ENCODE assay signal across 1 cellular context in genomic region chr19:15195987-15196682, GRCh38.
TF ChIP-seq lines count a peak whose summit lies in the region.

No MANE protein-coding gene starts in this region.

TF ChIP-seq in HEK293, 187 proteins besides CTCF, POLR2A, EP300 and RAD21 (continued from another document and continues in another):
- no peak for TF ChIP-seq ZBTB11 (tag by site-specific recombination; conservative IDR thresholded peaks at IDR 0.05; ENCODE audit: low read depth)
- TF ChIP-seq ZBTB6 (tag by site-specific recombination; IDR thresholded peaks at IDR 0.05) = no peak
- TF ChIP-seq, protein P1, sequence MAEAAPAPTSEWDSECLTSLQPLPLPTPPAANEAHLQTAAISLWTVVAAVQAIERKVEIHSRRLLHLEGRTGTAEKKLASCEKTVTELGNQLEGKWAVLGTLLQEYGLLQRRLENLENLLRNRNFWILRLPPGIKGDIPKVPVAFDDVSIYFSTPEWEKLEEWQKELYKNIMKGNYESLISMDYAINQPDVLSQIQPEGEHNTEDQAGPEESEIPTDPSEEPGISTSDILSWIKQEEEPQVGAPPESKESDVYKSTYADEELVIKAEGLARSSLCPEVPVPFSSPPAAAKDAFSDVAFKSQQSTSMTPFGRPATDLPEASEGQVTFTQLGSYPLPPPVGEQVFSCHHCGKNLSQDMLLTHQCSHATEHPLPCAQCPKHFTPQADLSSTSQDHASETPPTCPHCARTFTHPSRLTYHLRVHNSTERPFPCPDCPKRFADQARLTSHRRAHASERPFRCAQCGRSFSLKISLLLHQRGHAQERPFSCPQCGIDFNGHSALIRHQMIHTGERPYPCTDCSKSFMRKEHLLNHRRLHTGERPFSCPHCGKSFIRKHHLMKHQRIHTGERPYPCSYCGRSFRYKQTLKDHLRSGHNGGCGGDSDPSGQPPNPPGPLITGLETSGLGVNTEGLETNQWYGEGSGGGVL (tag by site-specific recombination; IDR thresholded peaks at IDR 0.05) = no peak
- no peak for TF ChIP-seq ZNF112 (tag by site-specific recombination; IDR thresholded peaks at IDR 0.05)
- TF ChIP-seq ZNF133 (tag by site-specific recombination; IDR thresholded peaks at IDR 0.05) = no peak
- TF ChIP-seq ZNF175 (tag by site-specific recombination; IDR thresholded peaks at IDR 0.05) = no peak
- no peak for TF ChIP-seq ZNF830 (tag by site-specific recombination; IDR thresholded peaks at IDR 0.05; ENCODE audit: low read depth)
- TF ChIP-seq TRIM28 (IDR thresholded peaks at IDR 0.05; ENCODE audit: borderline replicate concordance, low read length) = no peak
- no peak for TF ChIP-seq ZNF16 (tag by site-specific recombination; IDR thresholded peaks at IDR 0.05; ENCODE audit: low read depth)
- TF ChIP-seq, protein P2, sequence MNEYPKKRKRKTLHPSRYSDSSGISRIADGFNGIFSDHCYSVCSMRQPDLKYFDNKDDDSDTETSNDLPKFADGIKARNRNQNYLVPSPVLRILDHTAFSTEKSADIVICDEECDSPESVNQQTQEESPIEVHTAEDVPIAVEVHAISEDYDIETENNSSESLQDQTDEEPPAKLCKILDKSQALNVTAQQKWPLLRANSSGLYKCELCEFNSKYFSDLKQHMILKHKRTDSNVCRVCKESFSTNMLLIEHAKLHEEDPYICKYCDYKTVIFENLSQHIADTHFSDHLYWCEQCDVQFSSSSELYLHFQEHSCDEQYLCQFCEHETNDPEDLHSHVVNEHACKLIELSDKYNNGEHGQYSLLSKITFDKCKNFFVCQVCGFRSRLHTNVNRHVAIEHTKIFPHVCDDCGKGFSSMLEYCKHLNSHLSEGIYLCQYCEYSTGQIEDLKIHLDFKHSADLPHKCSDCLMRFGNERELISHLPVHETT (tag by site-specific recombination; IDR thresholded peaks at IDR 0.05) = no peak
- TF ChIP-seq ZNF174 (tag by site-specific recombination; IDR thresholded peaks at IDR 0.05) = no peak
- no peak for TF ChIP-seq PRDM6 (tag by site-specific recombination; IDR thresholded peaks at IDR 0.05)
- no peak for TF ChIP-seq ZNF707 (tag by site-specific recombination; IDR thresholded peaks at IDR 0.05)
- no peak for TF ChIP-seq ZNF610 (tag by site-specific recombination; IDR thresholded peaks at IDR 0.05; ENCODE audit: borderline replicate concordance)
- TF ChIP-seq HOXD13 (CRISPR knock-in tag; IDR thresholded peaks at IDR 0.05; ENCODE audit: borderline replicate concordance) = no peak
- TF ChIP-seq MEIS1 (CRISPR knock-in tag; IDR thresholded peaks at IDR 0.05; ENCODE audit: borderline replicate concordance) = no peak
- no peak for TF ChIP-seq ZNF423 (tag by site-specific recombination; IDR thresholded peaks at IDR 0.05)
- TF ChIP-seq ZNF433 (tag by site-specific recombination; IDR thresholded peaks at IDR 0.05; ENCODE audit: low read depth) = no peak
- TF ChIP-seq WT1 (tag by site-specific recombination; IDR thresholded peaks at IDR 0.05) = no peak
- TF ChIP-seq ZNF626 (tag by site-specific recombination; IDR thresholded peaks at IDR 0.05) = no peak
- no peak for TF ChIP-seq OSR2 (tag by site-specific recombination; IDR thresholded peaks at IDR 0.05)
- no peak for TF ChIP-seq ZNF394 (tag by site-specific recombination; IDR thresholded peaks at IDR 0.05; ENCODE audit: borderline replicate concordance)
- no peak for TF ChIP-seq ZBTB1 (tag by site-specific recombination; IDR thresholded peaks at IDR 0.05)
- TF ChIP-seq OVOL3 (tag by site-specific recombination; IDR thresholded peaks at IDR 0.05) = no peak
- TF ChIP-seq INSM2 (tag by site-specific recombination; IDR thresholded peaks at IDR 0.05) = peak; percentile 47; the same call in 1 of the 2 replicates
- no peak for TF ChIP-seq ZBTB7A (tag by site-specific recombination; IDR thresholded peaks at IDR 0.05; ENCODE audit: low read depth)
- TF ChIP-seq YY1 (tag by site-specific recombination; IDR thresholded peaks at IDR 0.05) = no peak
- TF ChIP-seq ZNF544 (tag by site-specific recombination; IDR thresholded peaks at IDR 0.05) = no peak
- TF ChIP-seq ZSCAN4 (tag by site-specific recombination; IDR thresholded peaks at IDR 0.05) = no peak
- TF ChIP-seq, protein P3, sequence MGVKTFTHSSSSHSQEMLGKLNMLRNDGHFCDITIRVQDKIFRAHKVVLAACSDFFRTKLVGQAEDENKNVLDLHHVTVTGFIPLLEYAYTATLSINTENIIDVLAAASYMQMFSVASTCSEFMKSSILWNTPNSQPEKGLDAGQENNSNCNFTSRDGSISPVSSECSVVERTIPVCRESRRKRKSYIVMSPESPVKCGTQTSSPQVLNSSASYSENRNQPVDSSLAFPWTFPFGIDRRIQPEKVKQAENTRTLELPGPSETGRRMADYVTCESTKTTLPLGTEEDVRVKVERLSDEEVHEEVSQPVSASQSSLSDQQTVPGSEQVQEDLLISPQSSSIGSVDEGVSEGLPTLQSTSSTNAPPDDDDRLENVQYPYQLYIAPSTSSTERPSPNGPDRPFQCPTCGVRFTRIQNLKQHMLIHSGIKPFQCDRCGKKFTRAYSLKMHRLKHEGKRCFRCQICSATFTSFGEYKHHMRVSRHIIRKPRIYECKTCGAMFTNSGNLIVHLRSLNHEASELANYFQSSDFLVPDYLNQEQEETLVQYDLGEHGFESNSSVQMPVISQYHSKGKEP (tag by site-specific recombination; IDR thresholded peaks at IDR 0.05) = no peak
- TF ChIP-seq KLF1 (tag by site-specific recombination; IDR thresholded peaks at IDR 0.05) = peak; percentile 78
- TF ChIP-seq GLI2 (tag by site-specific recombination; IDR thresholded peaks at IDR 0.05; ENCODE audit: borderline replicate concordance, low read depth) = no peak
- peak; percentile 53; the same call in 1 of the 2 replicates for TF ChIP-seq KLF7 (tag by site-specific recombination; IDR thresholded peaks at IDR 0.05; ENCODE audit: borderline replicate concordance)
- TF ChIP-seq BCL11B (tag by site-specific recombination; IDR thresholded peaks at IDR 0.05; ENCODE audit: low read depth) = no peak
- TF ChIP-seq SETDB1 (IDR thresholded peaks at IDR 0.05; ENCODE audit: insufficient read length, low read length) = no peak
- TF ChIP-seq, protein P4, sequence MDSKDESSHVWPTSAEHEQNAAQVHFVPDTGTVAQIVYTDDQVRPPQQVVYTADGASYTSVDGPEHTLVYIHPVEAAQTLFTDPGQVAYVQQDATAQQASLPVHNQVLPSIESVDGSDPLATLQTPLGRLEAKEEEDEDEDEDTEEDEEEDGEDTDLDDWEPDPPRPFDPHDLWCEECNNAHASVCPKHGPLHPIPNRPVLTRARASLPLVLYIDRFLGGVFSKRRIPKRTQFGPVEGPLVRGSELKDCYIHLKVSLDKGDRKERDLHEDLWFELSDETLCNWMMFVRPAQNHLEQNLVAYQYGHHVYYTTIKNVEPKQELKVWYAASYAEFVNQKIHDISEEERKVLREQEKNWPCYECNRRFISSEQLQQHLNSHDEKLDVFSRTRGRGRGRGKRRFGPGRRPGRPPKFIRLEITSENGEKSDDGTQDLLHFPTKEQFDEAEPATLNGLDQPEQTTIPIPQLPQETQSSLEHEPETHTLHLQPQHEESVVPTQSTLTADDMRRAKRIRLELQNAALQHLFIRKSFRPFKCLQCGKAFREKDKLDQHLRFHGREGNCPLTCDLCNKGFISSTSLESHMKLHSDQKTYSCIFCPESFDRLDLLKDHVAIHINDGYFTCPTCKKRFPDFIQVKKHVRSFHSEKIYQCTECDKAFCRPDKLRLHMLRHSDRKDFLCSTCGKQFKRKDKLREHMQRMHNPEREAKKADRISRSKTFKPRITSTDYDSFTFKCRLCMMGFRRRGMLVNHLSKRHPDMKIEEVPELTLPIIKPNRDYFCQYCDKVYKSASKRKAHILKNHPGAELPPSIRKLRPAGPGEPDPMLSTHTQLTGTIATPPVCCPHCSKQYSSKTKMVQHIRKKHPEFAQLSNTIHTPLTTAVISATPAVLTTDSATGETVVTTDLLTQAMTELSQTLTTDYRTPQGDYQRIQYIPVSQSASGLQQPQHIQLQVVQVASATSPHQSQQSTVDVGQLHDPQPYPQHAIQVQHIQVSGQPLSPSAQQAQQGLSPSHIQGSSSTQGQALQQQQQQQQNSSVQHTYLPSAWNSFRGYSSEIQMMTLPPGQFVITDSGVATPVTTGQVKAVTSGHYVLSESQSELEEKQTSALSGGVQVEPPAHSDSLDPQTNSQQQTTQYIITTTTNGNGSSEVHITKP (tag by site-specific recombination; IDR thresholded peaks at IDR 0.05) = no peak
- TF ChIP-seq ZNF146 (tag by site-specific recombination; IDR thresholded peaks at IDR 0.05) = no peak
- TF ChIP-seq, protein P5, sequence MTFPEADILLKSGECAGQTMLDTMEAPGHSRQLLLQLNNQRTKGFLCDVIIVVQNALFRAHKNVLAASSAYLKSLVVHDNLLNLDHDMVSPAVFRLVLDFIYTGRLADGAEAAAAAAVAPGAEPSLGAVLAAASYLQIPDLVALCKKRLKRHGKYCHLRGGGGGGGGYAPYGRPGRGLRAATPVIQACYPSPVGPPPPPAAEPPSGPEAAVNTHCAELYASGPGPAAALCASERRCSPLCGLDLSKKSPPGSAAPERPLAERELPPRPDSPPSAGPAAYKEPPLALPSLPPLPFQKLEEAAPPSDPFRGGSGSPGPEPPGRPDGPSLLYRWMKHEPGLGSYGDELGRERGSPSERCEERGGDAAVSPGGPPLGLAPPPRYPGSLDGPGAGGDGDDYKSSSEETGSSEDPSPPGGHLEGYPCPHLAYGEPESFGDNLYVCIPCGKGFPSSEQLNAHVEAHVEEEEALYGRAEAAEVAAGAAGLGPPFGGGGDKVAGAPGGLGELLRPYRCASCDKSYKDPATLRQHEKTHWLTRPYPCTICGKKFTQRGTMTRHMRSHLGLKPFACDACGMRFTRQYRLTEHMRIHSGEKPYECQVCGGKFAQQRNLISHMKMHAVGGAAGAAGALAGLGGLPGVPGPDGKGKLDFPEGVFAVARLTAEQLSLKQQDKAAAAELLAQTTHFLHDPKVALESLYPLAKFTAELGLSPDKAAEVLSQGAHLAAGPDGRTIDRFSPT (tag by site-specific recombination; IDR thresholded peaks at IDR 0.05) = no peak
- no peak for TF ChIP-seq ZSCAN30 (tag by site-specific recombination; IDR thresholded peaks at IDR 0.05)
- TF ChIP-seq KLF8 (tag by site-specific recombination; IDR thresholded peaks at IDR 0.05) = peak; percentile 85
- TF ChIP-seq ZEB2 (tag by site-specific recombination; IDR thresholded peaks at IDR 0.05) = peak; percentile 91
- no peak for TF ChIP-seq ZNF555 (tag by site-specific recombination; conservative IDR thresholded peaks at IDR 0.05)
- no peak for TF ChIP-seq ZNF404 (tag by site-specific recombination; IDR thresholded peaks at IDR 0.05)
- TF ChIP-seq ZNF2 (tag by site-specific recombination; IDR thresholded peaks at IDR 0.05) = no peak
